ENCODE assay signal across 28 cellular contexts in the genomic region with DNA sequence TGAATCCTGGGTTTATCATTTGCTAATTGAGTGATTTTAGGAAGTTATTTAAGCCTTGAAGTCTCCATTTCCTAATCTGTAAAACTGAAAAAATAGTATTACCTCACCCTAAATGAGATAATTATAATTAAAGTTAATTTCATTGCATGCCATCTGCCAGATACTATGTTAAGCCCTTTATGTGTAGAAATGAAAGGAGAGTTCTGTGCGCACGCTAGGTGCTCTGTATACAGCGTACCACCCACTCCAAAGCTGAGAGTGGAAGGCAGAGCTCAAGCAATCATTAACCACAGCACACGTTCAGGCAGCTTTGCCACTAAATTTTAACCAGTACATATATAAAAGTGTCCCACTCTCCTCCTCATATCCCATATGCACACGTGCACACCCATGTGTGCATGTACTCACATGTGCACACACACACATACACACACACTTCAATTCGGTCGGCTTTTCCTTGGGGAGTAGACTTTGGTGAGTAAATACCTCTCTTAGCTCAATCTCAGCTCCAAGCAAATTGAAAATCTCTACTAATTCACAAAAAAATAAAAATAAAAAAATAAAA.
"Had no signal": no experiment of that assay in that cellular context is flagged by ENCODE, and none has a peak within 500 bp of the region (broad histone marks: within the 10 kb centered on the region; RNA-seq: fewer than 3 reads in every experiment).

No MANE protein-coding gene starts in this region.

- H3K27ac ChIP-seq: brain microvascular endothelial cell, esophagus squamous epithelium, heart right ventricle, left ventricle myocardium inferior, neutrophil, prostate gland, right atrium auricular region, stomach, testis, vagina had no signal

- DNase-seq: activated CD4-positive, alpha-beta memory T cell treated with anti-CD3 and anti-CD28 coated beads, Interleukin-2, amount 10 ng/mL, durations not matched to agents 7 days and 5 days; activated CD4-positive, alpha-beta T cell treated with anti-CD3 and anti-CD28 coated beads, Interleukin-2, amount 10 ng/mL, durations not matched to agents 7 days and 5 days; activated CD4-positive, CD25-positive, alpha-beta regulatory T cell treated with anti-CD3 and anti-CD28 coated beads, Interleukin-2, amount 50 U/mL, for 72 hours; activated CD8-positive, alpha-beta memory T cell treated with anti-CD3 and anti-CD28 coated beads, Interleukin-2, amount 50 U/mL, for 48 hours; activated gamma-delta T cell; activated naive CD4-positive, alpha-beta T cell treated with anti-CD3 and anti-CD28 coated beads, Interleukin-2, amount 10 ng/mL, durations not matched to agents 7 days and 5 days; activated naive CD8-positive, alpha-beta T cell treated with anti-CD3 and anti-CD28 coated beads, Interleukin-2, amount 10 ng/mL, durations not matched to agents 7 days and 5 days; activated T-cell treated with anti-CD3 and anti-CD28 coated beads, Interleukin-2, amount 50 U/mL, for 24 hours; brain microvascular endothelial cell; effector CD4-positive, alpha-beta T cell; esophagus squamous epithelium; foreskin melanocyte; heart right ventricle; left ventricle myocardium inferior; mesendoderm; nephron progenitor cell; stimulated activated CD4-positive, alpha-beta T cell treated with anti-CD3 and anti-CD28 coated beads, Interleukin-15, amount 100 ng/mL, for 24 hours; stimulated activated CD4-positive, alpha-beta T cell treated with anti-CD3 and anti-CD28 coated beads, Interleukin-2, amount 100 ng/mL, for 24 hours; stimulated activated naive B cell treated with anti-CD40 and anti-IgM and Interleukin-4, amounts not matched to agents 10 μg/mL and 1 μg/mL and 100 μg/mL, for 72 hours; stomach; SW 1271; T-helper 17 cell; T1000; testis had no signal

- ATAC-seq: heart right ventricle; stimulated activated naive B cell treated with anti-CD40 and anti-IgM and Interleukin-4, amounts not matched to agents 10 μg/mL and 1 μg/mL and 100 μg/mL, for 72 hours; T-helper 17 cell had no signal
